ENCODE assay signal across 1 cellular context in genomic region chr3:116930786-116931185, GRCh38.
TF ChIP-seq lines count a peak whose summit lies in the region.

No MANE protein-coding gene starts in this region.

TF ChIP-seq in endothelial cell of umbilical vein, 7 proteins besides CTCF, POLR2A, EP300 and RAD21:
- TF ChIP-seq JUN (IDR thresholded peaks at IDR 0.05; ENCODE audit: borderline replicate concordance, insufficient read depth, insufficient read length, low read depth) (no peak), MAX (IDR thresholded peaks at IDR 0.05; ENCODE audit: insufficient read depth, insufficient read length) (no peak), GATA2 (IDR thresholded peaks at IDR 0.05; ENCODE audit: insufficient read depth, insufficient read length, low read depth, low read length) (peak; percentile 47)
